Comparison of ENCODE assay signal across 18 cellular contexts in genomic region chr1:154594811-154595210, GRCh38. TPM values are rescaled to one million over a fixed set of nuclear protein-coding genes. Genes with fewer than 3 reads are reported as not detected.
DNase-seq lines count a peak whose midpoint lies in the region; ATAC-seq, FAIRE-seq and TF ChIP-seq lines count a peak whose summit lies in the region.
"Had no signal": no experiment of that assay in that cellular context is flagged by ENCODE, and none has a peak within 500 bp of the region (broad histone marks: within the 10 kb centered on the region; RNA-seq: fewer than 3 reads in every experiment).

No MANE protein-coding gene starts in this region.

- no peak overlapping the region for H3K4me3 ChIP-seq in astrocyte (ENCODE audit: insufficient read depth, low read depth, low read length)
- H3K4me3 ChIP-seq: GM23338 had no signal

- intact Hi-C loops in activated naive CD4-positive, alpha-beta T cell treated with anti-CD3 and anti-CD28 coated beads for 36 hours (cut with micrococcal nuclease), result no loop called here

- H3K36me3 Mint-ChIP-seq in activated naive CD4-positive, alpha-beta T cell treated with anti-CD3 and anti-CD28 coated beads, Interleukin-2, amount 10 ng/mL, durations not matched to agents 7 days and 5 days, result peaks cover 69% of the 10 kb centered on the region
- H3K36me3 Mint-ChIP-seq in activated naive CD4-positive, alpha-beta T cell treated with anti-CD3 and anti-CD28 coated beads for 36 hours (ENCODE audit: low read depth), result peaks cover 53% of the 10 kb centered on the region
- H3K36me3 Mint-ChIP-seq in activated T-helper 17 cell treated with anti-CD3 and anti-CD28 coated beads, Interleukin-2, amount 50 U/mL, for 72 hours (ENCODE audit: low read depth), result peaks cover 99% of the 10 kb centered on the region
- H3K36me3 Mint-ChIP-seq in astrocyte (ENCODE audit: low read depth, unreplicated experiment) (peaks cover 47% of the 10 kb centered on the region), nephron progenitor cell (ENCODE audit: low read depth) (peaks cover 54% of the 10 kb centered on the region)

- peaks cover 14% of the 10 kb centered on the region for H3K4me1 ChIP-seq in astrocyte (ENCODE audit: insufficient read depth, low read length)
- H3K4me1 ChIP-seq: Caco-2 had no signal

- no peak for TF ChIP-seq CTCF in astrocyte (IDR thresholded peaks at IDR 0.05; ENCODE audit: insufficient read depth, low read depth, low read length)
- TF ChIP-seq CTCF in nephron progenitor cell (IDR thresholded peaks at IDR 0.05), result no peak

- no peak overlapping the region for H3K27ac ChIP-seq in astrocyte (ENCODE audit: low read depth, low read length)

- no peaks in the 10 kb centered on the region for H3K9me3 Mint-ChIP-seq in activated naive CD4-positive, alpha-beta T cell treated with anti-CD3 and anti-CD28 coated beads, Interleukin-2, amount 10 ng/mL, durations not matched to agents 7 days and 5 days
- no peaks in the 10 kb centered on the region for H3K9me3 Mint-ChIP-seq in activated naive CD4-positive, alpha-beta T cell treated with anti-CD3 and anti-CD28 coated beads for 36 hours
- H3K9me3 Mint-ChIP-seq in activated T-helper 17 cell treated with anti-CD3 and anti-CD28 coated beads, Interleukin-2, amount 50 U/mL, for 72 hours, result no peaks in the 10 kb centered on the region
- H3K9me3 Mint-ChIP-seq in astrocyte (ENCODE audit: unreplicated experiment) (no peaks in the 10 kb centered on the region), nephron progenitor cell (no peaks in the 10 kb centered on the region)
- H3K9me3 Mint-ChIP-seq: CD4-positive, alpha-beta memory T cell; GM23338; H9 had no signal

- no peak for DNase-seq in activated naive CD4-positive, alpha-beta T cell treated with anti-CD3 and anti-CD28 coated beads, Interleukin-2, amount 10 ng/mL, durations not matched to agents 7 days and 5 days
- DNase-seq in activated naive CD4-positive, alpha-beta T cell treated with anti-CD3 and anti-CD28 coated beads for 36 hours, result no peak
- no peak for DNase-seq in astrocyte (ENCODE audit: low read depth)
- DNase-seq in nephron progenitor cell, result no peak
- no peak for DNase-seq in GM19238 (ENCODE audit: insufficient read length, low spot score)
- DNase-seq in stimulated activated naive CD4-positive, alpha-beta T cell (lab: John Stamatoyannopoulos, UW), result no peak
- no peak for DNase-seq in effector CD4-positive, alpha-beta T cell
- DNase-seq: C1 segment of cervical spinal cord; Caco-2; CD4-positive, alpha-beta memory T cell; DMS153; DND-41; H9 had no signal

- H3K9ac ChIP-seq in astrocyte (ENCODE audit: low read length), result no peak overlapping the region

- no peak overlapping the region for H2AFZ ChIP-seq in astrocyte (ENCODE audit: low read depth, low read length)
- H2AFZ ChIP-seq: GM23338 had no signal

- H3K4me1 Mint-ChIP-seq in activated naive CD4-positive, alpha-beta T cell treated with anti-CD3 and anti-CD28 coated beads, Interleukin-2, amount 10 ng/mL, durations not matched to agents 7 days and 5 days, result peaks cover 9% of the 10 kb centered on the region
- H3K4me1 Mint-ChIP-seq in activated naive CD4-positive, alpha-beta T cell treated with anti-CD3 and anti-CD28 coated beads for 36 hours (ENCODE audit: low read depth), result peaks cover 12% of the 10 kb centered on the region
- peaks cover 17% of the 10 kb centered on the region for H3K4me1 Mint-ChIP-seq in activated T-helper 17 cell treated with anti-CD3 and anti-CD28 coated beads, Interleukin-2, amount 50 U/mL, for 72 hours
- H3K4me1 Mint-ChIP-seq in astrocyte (ENCODE audit: low read depth, unreplicated experiment) (peaks cover 35% of the 10 kb centered on the region), nephron progenitor cell (peaks cover 2% of the 10 kb centered on the region)
- H3K4me1 Mint-ChIP-seq: GM23338 had no signal

- no peak for ATAC-seq in activated T-helper 17 cell treated with anti-CD3 and anti-CD28 coated beads, Interleukin-2, amount 50 U/mL, for 72 hours (replicated peaks)
- ATAC-seq: GM23338, HCT116 had no signal

- H3K4me2 ChIP-seq in astrocyte (ENCODE audit: low read length), result no peak overlapping the region
- H3K4me2 ChIP-seq: GM23338 had no signal

- CTCF ChIA-PET in activated naive CD4-positive, alpha-beta T cell treated with anti-CD3 and anti-CD28 coated beads, Interleukin-2, amount 10 ng/mL, durations not matched to agents 7 days and 5 days (lab: Charles Lee), result interaction anchor here (1.0 kb wide), 1 partner anchor 283 kb away, joined by 3 read pairs; no protein-coding TSS in a partner anchor
- CTCF ChIA-PET in activated naive CD4-positive, alpha-beta T cell treated with anti-CD3 and anti-CD28 coated beads for 36 hours (lab: Charles Lee), result interaction anchor here (0.5 to 1.7 kb wide), 6 partner anchors 11 to 349 kb away, joined by 3 to 6 read pairs (median 3); no protein-coding TSS in a partner anchor

- no peaks in the 10 kb centered on the region for H3K9me3 ChIP-seq in astrocyte (ENCODE audit: insufficient read depth, low read depth, low read length)
- H3K9me3 ChIP-seq: Caco-2 had no signal

- no peaks in the 10 kb centered on the region for H3K27me3 Mint-ChIP-seq in activated naive CD4-positive, alpha-beta T cell treated with anti-CD3 and anti-CD28 coated beads, Interleukin-2, amount 10 ng/mL, durations not matched to agents 7 days and 5 days
- H3K27me3 Mint-ChIP-seq in activated naive CD4-positive, alpha-beta T cell treated with anti-CD3 and anti-CD28 coated beads for 36 hours (ENCODE audit: low read depth), result no peaks in the 10 kb centered on the region
- H3K27me3 Mint-ChIP-seq in activated T-helper 17 cell treated with anti-CD3 and anti-CD28 coated beads, Interleukin-2, amount 50 U/mL, for 72 hours, result no peaks in the 10 kb centered on the region
- H3K27me3 Mint-ChIP-seq in astrocyte (ENCODE audit: low read depth, unreplicated experiment), result no peaks in the 10 kb centered on the region
- H3K27me3 Mint-ChIP-seq in nephron progenitor cell (ENCODE audit: low read depth, poor library complexity), result peaks cover 2% of the 10 kb centered on the region
- H3K27me3 Mint-ChIP-seq: CD4-positive, alpha-beta memory T cell had no signal

- FAIRE-seq in astrocyte (lab: Jason Lieb, UNC), result no peak

- H3K27ac Mint-ChIP-seq in activated naive CD4-positive, alpha-beta T cell treated with anti-CD3 and anti-CD28 coated beads, Interleukin-2, amount 10 ng/mL, durations not matched to agents 7 days and 5 days, result peak overlapping the region; percentile 38
- H3K27ac Mint-ChIP-seq in activated naive CD4-positive, alpha-beta T cell treated with anti-CD3 and anti-CD28 coated beads for 36 hours, result no peak overlapping the region
- H3K27ac Mint-ChIP-seq in activated T-helper 17 cell treated with anti-CD3 and anti-CD28 coated beads, Interleukin-2, amount 50 U/mL, for 72 hours, result peak overlapping the region; percentile 2
- H3K27ac Mint-ChIP-seq in astrocyte (ENCODE audit: unreplicated experiment), result peak overlapping the region; percentile 53
- peak overlapping the region; percentile 89 for H3K27ac Mint-ChIP-seq in nephron progenitor cell
- H3K27ac Mint-ChIP-seq: GM23338, H9 had no signal

- no peaks in the 10 kb centered on the region for H3K27me3 ChIP-seq in astrocyte (ENCODE audit: insufficient read depth, low read length)

- peaks cover 59% of the 10 kb centered on the region for H3K36me3 ChIP-seq in astrocyte (ENCODE audit: insufficient read depth, low read length)

- H3K4me3 Mint-ChIP-seq in activated naive CD4-positive, alpha-beta T cell treated with anti-CD3 and anti-CD28 coated beads, Interleukin-2, amount 10 ng/mL, durations not matched to agents 7 days and 5 days, result no peak overlapping the region
- no peak overlapping the region for H3K4me3 Mint-ChIP-seq in activated naive CD4-positive, alpha-beta T cell treated with anti-CD3 and anti-CD28 coated beads for 36 hours
- no peak overlapping the region for H3K4me3 Mint-ChIP-seq in activated T-helper 17 cell treated with anti-CD3 and anti-CD28 coated beads, Interleukin-2, amount 50 U/mL, for 72 hours
- peak overlapping the region; percentile 28 for H3K4me3 Mint-ChIP-seq in astrocyte (ENCODE audit: unreplicated experiment)
- H3K4me3 Mint-ChIP-seq in nephron progenitor cell, result no peak overlapping the region
- H3K4me3 Mint-ChIP-seq: CD4-positive, alpha-beta memory T cell; GM23338; H9 had no signal

- H3K79me2 ChIP-seq in astrocyte (ENCODE audit: insufficient read depth, low read length), result peaks cover 35% of the 10 kb centered on the region

- peaks cover 78% of the 10 kb centered on the region for H4K20me1 ChIP-seq in astrocyte (ENCODE audit: insufficient read depth, low read length)

RNA-seq across cellular contexts. Expression of gene ADAR, which starts 13.2 kb away (rescaled TPM):
- total RNA-seq in activated naive CD4-positive, alpha-beta T cell treated with anti-CD3 and anti-CD28 coated beads for 36 hours, result 100 to 1,000 TPM; 301 to 313 TPM
- 100 to 1,000 TPM; 185 to 213 TPM for total RNA-seq in activated T-helper 17 cell treated with anti-CD3 and anti-CD28 coated beads, Interleukin-2, amount 50 U/mL, for 72 hours
- total RNA-seq in astrocyte, result 275 and 278 TPM in 2 replicates

RNA-seq across cellular contexts. Expression of gene CHRNB2, which starts 27.2 kb away (rescaled TPM):
- not detected for total RNA-seq in activated naive CD4-positive, alpha-beta T cell treated with anti-CD3 and anti-CD28 coated beads for 36 hours
- under 1 TPM in 1 of 2 donors, not detected in 1; 0.05 TPM for total RNA-seq in activated T-helper 17 cell treated with anti-CD3 and anti-CD28 coated beads, Interleukin-2, amount 50 U/mL, for 72 hours
- total RNA-seq in astrocyte, result 0.20 and 0.24 TPM in 2 replicates
- total RNA-seq: A172; CD4-positive, alpha-beta memory T cell; H4 had no signal

RNA-seq across cellular contexts. Expression of gene UBE2Q1, which starts 36.3 kb away (rescaled TPM):
- total RNA-seq in activated naive CD4-positive, alpha-beta T cell treated with anti-CD3 and anti-CD28 coated beads for 36 hours, result 10 to 100 TPM; 79.2 to 84.6 TPM
- total RNA-seq in activated T-helper 17 cell treated with anti-CD3 and anti-CD28 coated beads, Interleukin-2, amount 50 U/mL, for 72 hours, result 100 to 1,000 TPM in 1 of 2 donors, 10 to 100 TPM in 1; 91.6 to 118 TPM
- 85.3 and 85.4 TPM in 2 replicates for total RNA-seq in astrocyte
